Comparison of ENCODE assay signal across 14 cellular contexts in the genomic region with DNA sequence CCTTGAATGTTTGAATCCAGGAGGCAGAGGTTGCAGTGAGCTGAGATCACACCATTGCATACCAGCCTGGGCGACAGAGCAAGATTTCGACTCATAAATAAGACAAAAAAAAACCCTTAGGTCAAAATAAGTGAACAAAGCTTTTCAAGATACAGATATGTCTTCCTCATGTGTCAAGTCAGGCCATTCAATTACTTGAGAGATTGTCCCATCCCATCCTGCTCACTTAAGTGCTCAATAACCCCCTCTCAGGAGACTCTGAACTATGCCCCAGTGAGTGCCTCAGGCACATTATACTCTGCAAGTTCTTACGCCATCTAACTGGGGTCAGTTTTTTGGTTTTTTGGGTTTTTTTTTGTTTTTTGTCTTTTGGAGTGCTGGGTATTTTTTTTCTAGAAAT. TPM values are rescaled to one million over a fixed set of nuclear protein-coding genes. Genes with fewer than 3 reads are reported as not detected.
A peak's percentile ranks its signal among the peaks of the same experiment; 100 is the strongest.
DNase-seq lines count a peak whose midpoint lies in the region.
"Had no signal": no experiment of that assay in that cellular context is flagged by ENCODE, and none has a peak within 500 bp of the region (broad histone marks: within the 10 kb centered on the region; RNA-seq: fewer than 3 reads in every experiment).

No MANE protein-coding gene starts in this region.

- H3K27ac ChIP-seq in BLaER1 (no peak overlapping the region), mesodermal cell (ENCODE audit: low read depth, low read length, severe bottlenecking) (peak overlapping the region; percentile 36)
- H3K27ac ChIP-seq: parathyroid adenoma had no signal

- H3K4me2 ChIP-seq in BLaER1 = no peak overlapping the region

- H3K36me3 ChIP-seq in BLaER1 = peaks cover 64% of the 10 kb centered on the region
- H3K36me3 ChIP-seq in mesodermal cell (ENCODE audit: control insufficient read depth, insufficient read depth, low read length) = peaks cover 64% of the 10 kb centered on the region

- WGBS in mesodermal cell (ENCODE audit: insufficient coverage in 2 of 2), 2 experiments = no CpG with 5 or more reads among the region's 3 CpGs

- no peaks in the 10 kb centered on the region for H3K27me3 ChIP-seq in BLaER1

- H3K4me3 ChIP-seq in BLaER1 = peak overlapping the region; percentile 88; the same call in 1 of the 2 replicates
- H3K4me3 ChIP-seq in mesodermal cell (ENCODE audit: extremely low read depth, insufficient read depth, low read length, poor library complexity, severe bottlenecking) = no peak overlapping the region

- H3K4me1 ChIP-seq in BLaER1 = peaks cover 15% of the 10 kb centered on the region
- no peaks in the 10 kb centered on the region for H3K4me1 ChIP-seq in mesodermal cell (ENCODE audit: control insufficient read depth, insufficient read depth, low read length, poor library complexity, severe bottlenecking)

- H3K9me3 ChIP-seq in BLaER1 (peaks cover 66% of the 10 kb centered on the region), mesodermal cell (ENCODE audit: control insufficient read depth, low read length) (peaks cover 6% of the 10 kb centered on the region)

- H4K20me1 ChIP-seq in BLaER1 = peaks cover 16% of the 10 kb centered on the region; the same call in 1 of the 2 replicates

- no peak overlapping the region for H3K9ac ChIP-seq in BLaER1
- H3K9ac ChIP-seq: parathyroid adenoma had no signal

- DNase-seq in ELF-1 (ENCODE audit: low read depth, low spot score) (peak; percentile 60), amniotic epithelial cell (ENCODE audit: low read depth) (peak; percentile 21), DMS 273 treated with DMSO at 0.1 percent for 48 hours (lab: John Stamatoyannopoulos, UW) (no peak), NCI-H1048 (lab: John Stamatoyannopoulos, UW) (no peak), NCI-H446 treated with DMSO at 0.1 percent for 48 hours (lab: John Stamatoyannopoulos, UW) (no peak)
- no peak for DNase-seq in activated CD4-positive, alpha-beta T cell treated with anti-CD3 and anti-CD28 coated beads for 4 hours
- DNase-seq: activated CD4-positive, alpha-beta T cell treated with anti-CD3 and anti-CD28 coated beads for 1 hour; activated T-cell treated with anti-CD3 and anti-CD28 coated beads, Interleukin-2, amount 50 U/mL, for 72 hours; Karpas-422; NCI-H187 treated with DMSO at 0.1 percent for 48 hours; NCI-H748 treated with DMSO at 0.1 percent for 48 hours had no signal

RNA-seq across cellular contexts. Expression of gene ZNF91, which starts 2.6 kb away (rescaled TPM):
- polyA plus RNA-seq in mesodermal cell (2013, experiment 1 of 2) = 24.5 TPM
- polyA plus RNA-seq in mesodermal cell (2013, experiment 2 of 2) = 28.6 TPM

Comparison
In these comparisons a context has a peak if more than half of its experiments do, and no peak if none do; other contexts are left out.
1. DNase-seq: peak in ELF-1 (single experiment) and amniotic epithelial cell (single experiment); none in DMS 273 treated with DMSO at 0.1 percent for 48 hours (single experiment), NCI-H1048 (single experiment), NCI-H446 treated with DMSO at 0.1 percent for 48 hours (single experiment) and activated CD4-positive, alpha-beta T cell treated with anti-CD3 and anti-CD28 coated beads for 4 hours (0 of 2).